Comparison of ENCODE assay signal across 7 cellular contexts in the genomic region with DNA sequence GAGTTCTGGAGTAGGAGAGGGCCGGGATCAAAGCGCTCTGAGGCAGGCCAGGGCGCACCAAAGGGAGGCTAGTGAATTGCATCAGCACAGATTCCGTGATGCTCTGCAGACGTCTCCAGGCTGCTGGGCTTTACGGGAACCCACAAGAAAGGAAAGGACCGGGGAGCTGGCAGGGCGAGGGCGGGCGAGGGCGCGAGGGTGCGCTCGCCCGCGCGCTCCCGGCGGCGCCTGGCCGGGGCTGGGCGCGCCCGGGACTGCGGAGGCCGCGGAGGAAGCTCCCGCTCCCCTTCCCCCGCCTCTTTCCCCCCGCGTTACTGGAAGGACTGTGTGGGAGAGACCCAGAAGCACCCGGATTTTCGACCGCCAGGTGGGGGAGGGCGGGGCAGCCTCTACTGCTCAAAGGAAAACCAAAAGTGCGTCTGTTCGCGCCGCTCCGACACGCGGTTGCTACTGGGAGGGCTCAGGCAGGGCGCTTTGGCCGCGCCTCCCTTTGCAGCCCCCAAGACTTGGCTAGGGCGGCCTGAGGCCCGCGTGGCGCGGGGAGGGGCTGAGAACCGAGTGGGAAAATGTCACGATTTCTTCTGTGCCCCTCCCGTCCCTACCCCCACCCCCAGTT. TPM values are rescaled to one million over a fixed set of nuclear protein-coding genes. Genes with fewer than 3 reads are reported as not detected.
DNase-seq lines count a peak whose midpoint lies in the region; ATAC-seq, FAIRE-seq and TF ChIP-seq lines count a peak whose summit lies in the region.

No MANE protein-coding gene starts in this region.

- under 1% methylated on average over 51 of the region's 53 CpGs for WGBS in prostate gland

- FAIRE-seq in GM12892 (lab: Jason Lieb, UNC), result no peak

- no peaks in the 10 kb centered on the region for H3K36me3 ChIP-seq in prostate gland

- peak; percentile 36 for ATAC-seq in left ventricle myocardium superior

- peak in 3 of 4 experiments; percentile 10 to 55 (median 48) for TF ChIP-seq CTCF in prostate gland (IDR thresholded peaks at IDR 0.05)

- H3K9me3 ChIP-seq in prostate gland, result no peaks in the 10 kb centered on the region

- DNase-seq in GM12892 (ENCODE audit: insufficient read length) (peak; percentile 60), LHCN-M2 (ENCODE audit: low read depth) (peak; percentile 90), T-helper 1 cell (peak; percentile 67 to 93 (median 79)), amniotic stem cell (lab: John Stamatoyannopoulos, UW) (peak; percentile 71), left ventricle myocardium superior (peak; percentile 92), prostate gland (ENCODE audit: low spot score) (peak; percentile 93), ureter (ENCODE audit: low spot score) (peak; percentile 96)

- peak overlapping the region; percentile 88 to 96 for H3K4me3 ChIP-seq in prostate gland

- H3K27ac ChIP-seq in prostate gland, result peak overlapping the region; percentile 100

- no peaks in the 10 kb centered on the region for H3K4me1 ChIP-seq in prostate gland (replicated peaks)

- TF ChIP-seq POLR2A in GM12892 (IDR thresholded peaks at IDR 0.05; ENCODE audit: low read depth, low read length) (peak; percentile 43; the same call in 1 of the 2 replicates), prostate gland (IDR thresholded peaks at IDR 0.05) (no peak)

- intact Hi-C loops in left ventricle myocardium superior (cut with micrococcal nuclease), result no loop called here
- intact Hi-C loops in prostate gland (cut with DNase I), result loop anchor here (5.0 to 10.0 kb wide), 5 partner anchors 256 to 566 kb away; no protein-coding TSS in a partner anchor

- no peaks in the 10 kb centered on the region for H3K27me3 ChIP-seq in prostate gland (replicated peaks; ENCODE audit: insufficient read depth)

RNA-seq across cellular contexts. Expression of a gene that starts 2.3 kb away (rescaled TPM):
- 0.68 TPM for polyA plus RNA-seq in GM12892 (2012; ENCODE audit: missing spikeins)
- total RNA-seq in LHCN-M2 (2014; rRNA removed) (50.7 and 62.2 TPM in 2 replicates), left ventricle myocardium superior (45.7 TPM), prostate gland (10 to 100 TPM; 57.4 to 94.2 TPM), ureter (259 TPM)
- 46.8 TPM for polyA plus RNA-seq in LHCN-M2 (2012)

Comparison
In these comparisons a context has a peak if more than half of its experiments do, and no peak if none do; other contexts are left out.
1. Peak in every context shown above with its lines: DNase-seq, ATAC-seq, H3K4me3 ChIP-seq and H3K27ac ChIP-seq.